Comparison of ENCODE assay signal across 11 cellular contexts in genomic region chr7:5670173-5670933, GRCh38.
A peak's percentile ranks its signal among the peaks of the same experiment; 100 is the strongest.
DNase-seq lines count a peak whose midpoint lies in the region; ATAC-seq and TF ChIP-seq lines count a peak whose summit lies in the region.
"Had no signal": no experiment of that assay in that cellular context is flagged by ENCODE, and none has a peak within 500 bp of the region (broad histone marks: within the 10 kb centered on the region; RNA-seq: fewer than 3 reads in every experiment).

No MANE protein-coding gene starts in this region.

- H3K4me1 Mint-ChIP-seq in chondrocyte (ENCODE audit: low read depth): peaks cover 4% of the 10 kb centered on the region
- H3K4me1 Mint-ChIP-seq in naive thymus-derived CD4-positive, alpha-beta T cell: peaks cover 7 to 23% (median 16%) of the 10 kb centered on the region in 7 donors
- peaks cover 4 to 15% (median 6%) of the 10 kb centered on the region in 3 donors for H3K4me1 Mint-ChIP-seq in CD8-positive, alpha-beta memory T cell

- no peak for TF ChIP-seq CTCF in chondrocyte (IDR thresholded peaks at IDR 0.05)

- H3K4me1 ChIP-seq in naive thymus-derived CD4-positive, alpha-beta T cell (ENCODE audit: control insufficient read depth in 2 of 2, insufficient read depth in 2 of 2, low read length in 2 of 2): no peaks in the 10 kb centered on the region
- H3K4me1 ChIP-seq in CD8-positive, alpha-beta memory T cell (ENCODE audit: insufficient read depth, low read length): no peaks in the 10 kb centered on the region
- H3K4me1 ChIP-seq: HAP-1 had no signal

- CTCF ChIA-PET in naive thymus-derived CD4-positive, alpha-beta T cell (lab: Charles Lee): interaction anchor here (1.1 kb wide), 1 partner anchor 29 kb away, joined by 3 read pairs; no protein-coding TSS in a partner anchor
- CTCF ChIA-PET in CD8-positive, alpha-beta memory T cell (lab: Charles Lee): interaction anchor here (1.3 to 1.5 kb wide), 2 partner anchors 33 to 175 kb away, joined by 3 read pairs; no protein-coding TSS in a partner anchor

- peaks cover 0 to 44% (median 5%) of the 10 kb centered on the region in 3 experiments for H3K36me3 ChIP-seq in naive thymus-derived CD4-positive, alpha-beta T cell (ENCODE audit: control insufficient read depth in 2 of 3, insufficient read depth in 3 of 3, low read length in 3 of 3)
- H3K36me3 ChIP-seq in CD8-positive, alpha-beta memory T cell (ENCODE audit: insufficient read depth, low read length): peaks cover 5% of the 10 kb centered on the region
- H3K36me3 ChIP-seq: adrenal gland had no signal

- DNase-seq in CD1c-positive myeloid dendritic cell (ENCODE audit: extremely low spot score): peak; percentile 90
- DNase-seq in MV-4-11 (lab: John Stamatoyannopoulos, UW): peak; percentile 94
- no peak for DNase-seq in chondrocyte (ENCODE audit: low spot score)
- DNase-seq in naive thymus-derived CD4-positive, alpha-beta T cell: no peak
- no peak for DNase-seq in NCI-H187 (lab: John Stamatoyannopoulos, UW)
- DNase-seq in NCI-H2081 (lab: John Stamatoyannopoulos, UW): no peak
- DNase-seq in CD8-positive, alpha-beta memory T cell: no peak
- no peak for DNase-seq in foreskin melanocyte
- DNase-seq: CD4-positive, CD25-positive, alpha-beta regulatory T cell had no signal

- H3K27ac Mint-ChIP-seq in chondrocyte (ENCODE audit: unreplicated experiment): peak overlapping the region; percentile 34
- H3K27ac Mint-ChIP-seq in naive thymus-derived CD4-positive, alpha-beta T cell: peak overlapping the region in 6 of 9 donors; percentile 14 to 59 (median 32)
- H3K27ac Mint-ChIP-seq in CD8-positive, alpha-beta memory T cell: peak overlapping the region in 2 of 8 donors; percentile 14 to 64

- H3K9me3 Mint-ChIP-seq in chondrocyte (ENCODE audit: low read depth): no peaks in the 10 kb centered on the region
- H3K9me3 Mint-ChIP-seq in naive thymus-derived CD4-positive, alpha-beta T cell: no peaks in the 10 kb centered on the region
- H3K9me3 Mint-ChIP-seq in CD8-positive, alpha-beta memory T cell: no peaks in the 10 kb centered on the region
- H3K9me3 Mint-ChIP-seq: CD4-positive, CD25-positive, alpha-beta regulatory T cell had no signal

- H3K4me3 Mint-ChIP-seq in chondrocyte (ENCODE audit: unreplicated experiment): no peak overlapping the region
- H3K4me3 Mint-ChIP-seq in naive thymus-derived CD4-positive, alpha-beta T cell: no peak overlapping the region
- H3K4me3 Mint-ChIP-seq in CD8-positive, alpha-beta memory T cell: no peak overlapping the region
- H3K4me3 Mint-ChIP-seq: CD4-positive, CD25-positive, alpha-beta regulatory T cell had no signal

- H3K27me3 Mint-ChIP-seq in chondrocyte (ENCODE audit: low read depth): no peaks in the 10 kb centered on the region
- H3K27me3 Mint-ChIP-seq in naive thymus-derived CD4-positive, alpha-beta T cell: no peaks in the 10 kb centered on the region
- peaks cover 0 to 2% of the 10 kb centered on the region in 2 donors for H3K27me3 Mint-ChIP-seq in CD8-positive, alpha-beta memory T cell
- H3K27me3 Mint-ChIP-seq: CD4-positive, CD25-positive, alpha-beta regulatory T cell had no signal

- no peak overlapping the region for H3K4me3 ChIP-seq in naive thymus-derived CD4-positive, alpha-beta T cell (ENCODE audit: low read length)
- no peak overlapping the region for H3K4me3 ChIP-seq in CD8-positive, alpha-beta memory T cell (ENCODE audit: low read length)
- H3K4me3 ChIP-seq: adrenal gland, HAP-1 had no signal

- H3K27me3 ChIP-seq in naive thymus-derived CD4-positive, alpha-beta T cell (ENCODE audit: control insufficient read depth in 2 of 2, insufficient read depth in 2 of 2, low read length in 2 of 2): no peaks in the 10 kb centered on the region
- H3K27me3 ChIP-seq in CD8-positive, alpha-beta memory T cell (ENCODE audit: insufficient read depth, low read length, poor library complexity, severe bottlenecking): no peaks in the 10 kb centered on the region
- H3K27me3 ChIP-seq: adrenal gland had no signal

- H3K27ac ChIP-seq in naive thymus-derived CD4-positive, alpha-beta T cell (ENCODE audit: low read depth, low read length): no peak overlapping the region
- no peak overlapping the region for H3K27ac ChIP-seq in CD8-positive, alpha-beta memory T cell (ENCODE audit: low read depth, low read length)

- ATAC-seq in naive thymus-derived CD4-positive, alpha-beta T cell: peak; percentile 66

- H3K36me3 Mint-ChIP-seq in chondrocyte (ENCODE audit: low read depth): peaks cover 6% of the 10 kb centered on the region
- peaks cover 0 to 40% (median 0%) of the 10 kb centered on the region in 5 donors for H3K36me3 Mint-ChIP-seq in naive thymus-derived CD4-positive, alpha-beta T cell
- H3K36me3 Mint-ChIP-seq in CD8-positive, alpha-beta memory T cell: peaks cover 0 to 58% (median 3%) of the 10 kb centered on the region in 3 donors

- intact Hi-C loops in naive thymus-derived CD4-positive, alpha-beta T cell (cut with micrococcal nuclease): no loop called here

- POLR2A ChIA-PET in naive thymus-derived CD4-positive, alpha-beta T cell (lab: Charles Lee): interaction anchor here (1.3 kb wide), 1 partner anchor 27 kb away, joined by 4 read pairs; no protein-coding TSS in a partner anchor
- POLR2A ChIA-PET in CD8-positive, alpha-beta memory T cell (lab: Charles Lee): no interaction called here

- no peaks in the 10 kb centered on the region for H3K9me3 ChIP-seq in naive thymus-derived CD4-positive, alpha-beta T cell (ENCODE audit: control insufficient read depth in 2 of 3, low read length in 3 of 3)
- H3K9me3 ChIP-seq in CD8-positive, alpha-beta memory T cell (ENCODE audit: low read length): no peaks in the 10 kb centered on the region
- H3K9me3 ChIP-seq: adrenal gland, HAP-1 had no signal

Comparison
In these comparisons a context has a peak if more than half of its experiments do, and no peak if none do; other contexts are left out.
1. DNase-seq: peak in CD1c-positive myeloid dendritic cell (single experiment) and MV-4-11 (single experiment); none in chondrocyte (single experiment), naive thymus-derived CD4-positive, alpha-beta T cell (0 of 9), NCI-H187 (0 of 2), NCI-H2081 (0 of 2), CD8-positive, alpha-beta memory T cell (0 of 5) and foreskin melanocyte (single experiment).